26 cellular contexts compared by ENCODE assay signal in the genomic region with DNA sequence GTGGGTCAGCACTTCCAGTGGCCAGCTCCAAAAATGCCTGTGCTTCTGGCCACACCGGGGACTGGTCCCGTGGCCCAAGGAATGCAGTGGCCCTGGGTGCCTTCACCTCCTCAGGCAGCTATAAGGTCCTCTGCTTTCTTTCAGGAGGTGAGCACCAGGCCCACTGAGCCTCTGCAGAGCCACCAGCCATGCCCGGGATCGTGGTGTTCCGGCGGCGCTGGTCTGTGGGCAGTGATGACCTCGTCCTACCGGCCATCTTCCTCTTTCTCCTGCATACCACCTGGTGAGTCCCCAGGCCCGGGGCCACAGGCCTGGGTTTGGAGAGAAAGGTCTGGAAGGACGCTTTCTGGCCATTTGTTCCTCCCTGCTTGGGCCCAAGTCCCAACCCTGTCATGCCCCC. TPM values are rescaled to one million over a fixed set of nuclear protein-coding genes. Genes with fewer than 3 reads are reported as not detected.
"Had no signal": no experiment of that assay in that cellular context is flagged by ENCODE, and none has a peak within 500 bp of the region (broad histone marks: within the 10 kb centered on the region; RNA-seq: fewer than 3 reads in every experiment).

No MANE protein-coding gene starts in this region.

- DNase-seq: activated CD4-positive, alpha-beta memory T cell treated with anti-CD3 and anti-CD28 coated beads for 36 hours; activated CD4-positive, alpha-beta T cell treated with anti-CD3 and anti-CD28 coated beads for 36 hours; activated CD4-positive, alpha-beta T cell treated with anti-CD3 and anti-CD28 coated beads, Interleukin-2, amount 10 ng/mL, durations not matched to agents 24 days and 14 days; activated CD4-positive, CD25-positive, alpha-beta regulatory T cell; activated CD4-positive, CD25-positive, alpha-beta regulatory T cell treated with anti-CD3 and anti-CD28 coated beads, Interleukin-2, amount 50 U/mL, for 72 hours; activated CD8-positive, alpha-beta memory T cell treated with anti-CD3 and anti-CD28 coated beads, Interleukin-2, amount 10 ng/mL, durations not matched to agents 7 days and 5 days; activated CD8-positive, alpha-beta memory T cell treated with anti-CD3 and anti-CD28 coated beads, Interleukin-2, amount 50 U/mL, for 4 hours; activated CD8-positive, alpha-beta T cell treated with anti-CD3 and anti-CD28 coated beads, Interleukin-2, amount 10 ng/mL, durations not matched to agents 7 days and 5 days; activated gamma-delta T cell treated with Interleukin-2 at 50 U/mL for 16 hours; activated naive CD4-positive, alpha-beta T cell treated with anti-CD3 and anti-CD28 coated beads, Interleukin-2, amount 50 U/mL, for 16 hours; activated naive CD4-positive, alpha-beta T cell treated with Interleukin-2 at 50 U/mL for 16 hours; activated T-cell treated with anti-CD3 and anti-CD28 coated beads, Interleukin-2, amount 50 U/mL, for 1 hour; activated T-cell treated with anti-CD3 and anti-CD28 coated beads, Interleukin-2, amount 50 U/mL, for 72 hours; amniotic stem cell; anterior cingulate cortex; body of pancreas; caudate nucleus; cortex of kidney; effector CD8-positive, alpha-beta T cell; esophagus squamous epithelium; foreskin melanocyte; heart right ventricle; T-helper 2 cell had no signal

- H3K4me3 Mint-ChIP-seq: activated CD4-positive, alpha-beta memory T cell treated with anti-CD3 and anti-CD28 coated beads for 36 hours; activated CD4-positive, alpha-beta T cell treated with anti-CD3 and anti-CD28 coated beads for 36 hours; activated CD4-positive, alpha-beta T cell treated with anti-CD3 and anti-CD28 coated beads, Interleukin-2, amount 10 ng/mL, durations not matched to agents 24 days and 14 days; activated CD8-positive, alpha-beta memory T cell treated with anti-CD3 and anti-CD28 coated beads, Interleukin-2, amount 10 ng/mL, durations not matched to agents 7 days and 5 days; activated CD8-positive, alpha-beta T cell treated with anti-CD3 and anti-CD28 coated beads, Interleukin-2, amount 10 ng/mL, durations not matched to agents 7 days and 5 days; activated naive CD8-positive, alpha-beta T cell; activated T-cell treated with anti-CD3 and anti-CD28 coated beads, Interleukin-2, amount 50 U/mL, for 72 hours had no signal

- H3K27me3 Mint-ChIP-seq: activated CD4-positive, alpha-beta memory T cell treated with anti-CD3 and anti-CD28 coated beads for 36 hours; activated CD4-positive, alpha-beta T cell treated with anti-CD3 and anti-CD28 coated beads for 36 hours; activated naive CD8-positive, alpha-beta T cell had no signal

- H3K4me3 ChIP-seq: body of pancreas, esophagus squamous epithelium, gastroesophageal sphincter, heart right ventricle had no signal

- H3K27ac ChIP-seq: body of pancreas, epithelial cell of prostate, esophagus squamous epithelium, heart right ventricle had no signal

- H3K9me3 Mint-ChIP-seq: activated CD4-positive, alpha-beta memory T cell treated with anti-CD3 and anti-CD28 coated beads for 36 hours; activated CD4-positive, alpha-beta T cell treated with anti-CD3 and anti-CD28 coated beads, Interleukin-2, amount 10 ng/mL, durations not matched to agents 24 days and 14 days; activated T-cell treated with anti-CD3 and anti-CD28 coated beads, Interleukin-2, amount 50 U/mL, for 72 hours had no signal

- H3K27me3 ChIP-seq: body of pancreas, esophagus squamous epithelium, gastroesophageal sphincter, heart right ventricle had no signal

- H3K36me3 Mint-ChIP-seq: activated CD4-positive, alpha-beta memory T cell treated with anti-CD3 and anti-CD28 coated beads for 36 hours; activated CD8-positive, alpha-beta memory T cell treated with anti-CD3 and anti-CD28 coated beads, Interleukin-2, amount 10 ng/mL, durations not matched to agents 7 days and 5 days; activated naive CD8-positive, alpha-beta T cell had no signal

- H3K4me1 ChIP-seq: body of pancreas had no signal

- H3K4me1 Mint-ChIP-seq: activated CD4-positive, alpha-beta T cell treated with anti-CD3 and anti-CD28 coated beads for 36 hours; activated CD4-positive, alpha-beta T cell treated with anti-CD3 and anti-CD28 coated beads, Interleukin-2, amount 10 ng/mL, durations not matched to agents 24 days and 14 days; activated CD8-positive, alpha-beta memory T cell treated with anti-CD3 and anti-CD28 coated beads, Interleukin-2, amount 10 ng/mL, durations not matched to agents 7 days and 5 days had no signal

- ATAC-seq: activated CD4-positive, alpha-beta T cell treated with anti-CD3 and anti-CD28 coated beads for 36 hours; activated CD8-positive, alpha-beta memory T cell treated with anti-CD3 and anti-CD28 coated beads, Interleukin-2, amount 10 ng/mL, durations not matched to agents 7 days and 5 days; activated CD8-positive, alpha-beta T cell treated with anti-CD3 and anti-CD28 coated beads, Interleukin-2, amount 10 ng/mL, durations not matched to agents 7 days and 5 days; activated T-cell treated with anti-CD3 and anti-CD28 coated beads, Interleukin-2, amount 50 U/mL, for 72 hours; body of pancreas; gastroesophageal sphincter; heart right ventricle had no signal

- H3K9me3 ChIP-seq: body of pancreas, esophagus squamous epithelium, gastroesophageal sphincter, heart right ventricle had no signal

- H3K27ac Mint-ChIP-seq: activated CD4-positive, alpha-beta memory T cell treated with anti-CD3 and anti-CD28 coated beads for 36 hours; activated CD4-positive, alpha-beta T cell treated with anti-CD3 and anti-CD28 coated beads for 36 hours; activated CD4-positive, alpha-beta T cell treated with anti-CD3 and anti-CD28 coated beads, Interleukin-2, amount 10 ng/mL, durations not matched to agents 24 days and 14 days; activated CD8-positive, alpha-beta memory T cell treated with anti-CD3 and anti-CD28 coated beads, Interleukin-2, amount 10 ng/mL, durations not matched to agents 7 days and 5 days; activated CD8-positive, alpha-beta T cell treated with anti-CD3 and anti-CD28 coated beads, Interleukin-2, amount 10 ng/mL, durations not matched to agents 7 days and 5 days; activated naive CD8-positive, alpha-beta T cell; activated T-cell treated with anti-CD3 and anti-CD28 coated beads, Interleukin-2, amount 50 U/mL, for 72 hours had no signal

RNA-seq across cellular contexts. Expression of gene DAGLA, which starts 39.8 kb away (rescaled TPM):
- total RNA-seq: activated CD8-positive, alpha-beta memory T cell treated with anti-CD3 and anti-CD28 coated beads, Interleukin-2, amount 10 ng/mL, durations not matched to agents 7 days and 5 days had no signal
